ENCODE assay signal across 22 cellular contexts in the genomic region with DNA sequence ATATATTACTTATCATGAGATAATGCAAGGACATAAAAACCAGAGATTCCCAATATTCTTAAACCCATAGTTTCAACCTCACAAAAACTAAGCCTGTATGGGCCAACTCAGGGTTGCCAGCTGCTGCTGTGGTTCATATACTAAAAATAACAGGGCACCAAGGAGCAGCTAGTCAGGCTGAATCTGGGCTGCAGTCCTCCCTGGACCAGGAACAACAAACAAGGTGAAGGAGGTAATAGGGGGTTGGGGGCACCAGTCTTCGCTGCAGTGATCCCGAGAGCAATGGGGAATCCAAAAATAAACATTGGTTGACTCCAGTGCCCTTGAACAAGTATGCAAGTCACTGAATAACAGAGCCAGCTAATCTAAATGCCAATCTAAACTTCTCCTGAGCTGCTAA.
DNase-seq lines count a peak whose midpoint lies in the region; ATAC-seq and TF ChIP-seq lines count a peak whose summit lies in the region.
"Had no signal": no experiment of that assay in that cellular context is flagged by ENCODE, and none has a peak within 500 bp of the region (broad histone marks: within the 10 kb centered on the region; RNA-seq: fewer than 3 reads in every experiment).

No MANE protein-coding gene starts in this region.

- H3K18ac ChIP-seq in neuronal stem cell (ENCODE audit: low read length), result no peak overlapping the region

- H3K79me1 ChIP-seq in neuronal stem cell (ENCODE audit: low read depth, low read length), result no peaks in the 10 kb centered on the region

- no peak overlapping the region for H2BK15ac ChIP-seq in neuronal stem cell (ENCODE audit: low read length)

- H2BK12ac ChIP-seq in neuronal stem cell (ENCODE audit: low read length), result no peak overlapping the region

- no peak overlapping the region for H3K9ac ChIP-seq in neuronal stem cell (ENCODE audit: low read depth, low read length, poor library complexity)
- H3K9ac ChIP-seq: BLaER1 had no signal

- 72% methylated on average over 2 of the region's 2 CpGs for WGBS in right cardiac atrium
- no CpG with 5 or more reads among the region's 2 CpGs for WGBS in neuronal stem cell (ENCODE audit: extremely low coverage in 2 of 2, insufficient read length in 2 of 2, insufficient replicate concordance in 1 of 2), 2 donors

- no peak overlapping the region for H3K14ac ChIP-seq in neuronal stem cell (ENCODE audit: low read length)

- H3K4ac ChIP-seq in neuronal stem cell (ENCODE audit: low read length), result no peak overlapping the region

- no peak for TF ChIP-seq CTCF in cardiac muscle cell (IDR thresholded peaks at IDR 0.05; ENCODE audit: low read depth, low read length)

- H4K8ac ChIP-seq in neuronal stem cell (ENCODE audit: low read depth, low read length), result no peak overlapping the region

- H4K91ac ChIP-seq in neuronal stem cell (ENCODE audit: low read depth, low read length, poor library complexity), result no peak overlapping the region

- H2AFZ ChIP-seq in neuronal stem cell (ENCODE audit: low read length), result no peak overlapping the region

- H3K4me3 ChIP-seq in cardiac muscle cell (no peak overlapping the region), right cardiac atrium (ENCODE audit: low read length) (no peak overlapping the region), neuronal stem cell (ENCODE audit: low read length in 2 of 2) (no peak overlapping the region)
- H3K4me3 ChIP-seq: BLaER1, HAP-1 had no signal

- peaks cover 24% of the 10 kb centered on the region for H3K4me1 ChIP-seq in cardiac muscle cell (ENCODE audit: low read depth)
- no peaks in the 10 kb centered on the region for H3K4me1 ChIP-seq in right cardiac atrium (ENCODE audit: control insufficient read depth, insufficient read depth, low read length)
- H3K4me1 ChIP-seq in neuronal stem cell (ENCODE audit: control insufficient read depth in 2 of 2, insufficient read depth in 1 of 2, low read depth in 1 of 2, low read length in 2 of 2), result no peaks in the 10 kb centered on the region
- H3K4me1 ChIP-seq: BLaER1 had no signal

- peak in 1 of 2 donors; percentile 54 for DNase-seq in cardiac muscle cell (ENCODE audit: low read depth in 1 of 2, low spot score in 1 of 2)
- no peak for DNase-seq in right cardiac atrium
- DNase-seq in left ventricle myocardium superior, result no peak
- no peak for DNase-seq in neuronal stem cell (ENCODE audit: low spot score)
- no peak for DNase-seq in NOMO-1 treated with dmso at 0.1 percent for 144 hours (lab: John Stamatoyannopoulos, UW; ENCODE audit: unreplicated experiment)
- DNase-seq in DMS114 treated with DMSO at 0.1 percent for 48 hours (lab: John Stamatoyannopoulos, UW; ENCODE audit: unreplicated experiment), result no peak
- DNase-seq: CD4-positive, CD25-positive, alpha-beta regulatory T cell; GOT3; HFFc6; IMR-90; KG1; NCI-H1048; NCI-H1417; NCI-H1694; NCI-H2029 treated with DMSO at 0.1 percent for 48 hours; NCI-H446 treated with DMSO at 0.1 percent for 48 hours; NCI-H526; RPMI8226; SHP77 treated with DMSO at 0.1 percent for 48 hours had no signal

- H3K9me3 ChIP-seq in cardiac muscle cell (ENCODE audit: low read depth) (no peaks in the 10 kb centered on the region), right cardiac atrium (ENCODE audit: control insufficient read depth, low read length) (no peaks in the 10 kb centered on the region), neuronal stem cell (replicated peaks in 1 of 2; ENCODE audit: control insufficient read depth in 2 of 2, insufficient read depth in 1 of 2, low read depth in 1 of 2, low read length in 2 of 2) (peaks cover 0 to 2% of the 10 kb centered on the region in 2 donors)
- H3K9me3 ChIP-seq: BLaER1 had no signal

- intact Hi-C loops in right cardiac atrium (cut with DNase I), result no loop called here
- intact Hi-C loops in left ventricle myocardium superior (cut with micrococcal nuclease), result no loop called here

- peak overlapping the region; percentile 82 for H3K27ac ChIP-seq in cardiac muscle cell
- no peak overlapping the region for H3K27ac ChIP-seq in right cardiac atrium (ENCODE audit: low read length)
- no peak overlapping the region for H3K27ac ChIP-seq in neuronal stem cell (replicated peaks; ENCODE audit: low read length)
- H3K27ac ChIP-seq: BLaER1 had no signal

- no peak overlapping the region for H3K4me2 ChIP-seq in neuronal stem cell (ENCODE audit: insufficient read depth, low read length, poor library complexity, severe bottlenecking)
- H3K4me2 ChIP-seq: BLaER1 had no signal

- no peak overlapping the region for H3K23ac ChIP-seq in neuronal stem cell (ENCODE audit: low read depth, low read length, poor library complexity)

- H2AK5ac ChIP-seq in neuronal stem cell (ENCODE audit: low read depth, low read length), result no peak overlapping the region

- peak overlapping the region; percentile 2 for H2BK120ac ChIP-seq in neuronal stem cell (ENCODE audit: low read depth, low read length)

- H3K36me3 ChIP-seq in cardiac muscle cell (no peaks in the 10 kb centered on the region), neuronal stem cell (replicated peaks in 1 of 2; ENCODE audit: control insufficient read depth in 2 of 2, insufficient read depth in 2 of 2, low read length in 2 of 2) (no peaks in the 10 kb centered on the region)
- H3K36me3 ChIP-seq: BLaER1, HAP-1 had no signal

- H3K27me3 ChIP-seq in cardiac muscle cell, result no peaks in the 10 kb centered on the region
- no peaks in the 10 kb centered on the region for H3K27me3 ChIP-seq in right cardiac atrium (ENCODE audit: control insufficient read depth, insufficient read depth)
- H3K27me3 ChIP-seq in neuronal stem cell (ENCODE audit: control insufficient read depth in 3 of 3, insufficient read depth in 3 of 3, low read depth in 1 of 3, low read length in 3 of 3), result no peaks in the 10 kb centered on the region
- H3K27me3 ChIP-seq: BLaER1 had no signal

- ATAC-seq in right cardiac atrium, result no peak
- ATAC-seq in left ventricle myocardium superior, result peak; percentile 54
- ATAC-seq in GM21423 (IDR thresholded peaks at IDR 0.05; ENCODE audit: unreplicated experiment), result no peak

- no peak overlapping the region for H2BK5ac ChIP-seq in neuronal stem cell (ENCODE audit: low read length)
